22 cellular contexts compared by ENCODE assay signal in the genomic region with DNA sequence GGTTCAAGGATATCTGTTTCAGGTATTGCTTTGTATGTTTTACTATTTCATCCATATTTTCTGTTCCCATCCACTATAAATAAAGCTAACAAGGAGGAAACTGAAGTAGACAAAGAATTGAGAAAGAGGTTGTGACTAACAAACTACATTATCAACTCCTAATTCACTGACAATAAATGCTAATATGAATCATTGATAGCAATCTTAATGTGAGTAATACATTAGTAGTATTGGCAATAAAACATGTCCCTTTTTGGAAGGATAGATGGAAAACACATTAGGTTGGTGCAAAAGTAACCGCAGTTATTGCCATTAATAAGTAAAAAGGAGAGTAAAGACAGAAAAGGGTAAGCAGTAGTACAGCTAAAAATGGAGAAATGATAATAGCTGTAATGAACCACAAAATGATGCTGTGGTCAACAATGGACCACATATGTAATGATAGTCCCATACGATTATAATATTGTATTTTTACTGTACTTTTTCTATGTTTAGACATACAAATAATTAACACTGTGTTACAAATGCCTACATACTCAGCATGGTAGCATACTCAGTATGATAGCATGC.
"Had no signal": no experiment of that assay in that cellular context is flagged by ENCODE, and none has a peak within 500 bp of the region (broad histone marks: within the 10 kb centered on the region; RNA-seq: fewer than 3 reads in every experiment).

No MANE protein-coding gene starts in this region.

- H3K9me3 ChIP-seq: spleen, upper lobe of right lung had no signal

- H3K36me3 ChIP-seq: upper lobe of right lung had no signal

- H3K27me3 ChIP-seq: dorsolateral prefrontal cortex, spleen, upper lobe of right lung had no signal

- H3K4me3 ChIP-seq: dorsolateral prefrontal cortex, spleen, upper lobe of right lung had no signal

- ATAC-seq: activated CD8-positive, alpha-beta memory T cell treated with anti-CD3 and anti-CD28 coated beads, Interleukin-2, amount 10 ng/mL, durations not matched to agents 7 days and 5 days; left lobe of liver; sciatic nerve; stimulated activated naive B cell treated with anti-CD40 and anti-IgM and Interleukin-4, amounts not matched to agents 10 μg/mL and 1 μg/mL and 100 μg/mL, for 72 hours; upper lobe of right lung had no signal

- DNase-seq: activated CD4-positive, alpha-beta memory T cell treated with anti-CD3 and anti-CD28 coated beads for 36 hours; activated CD8-positive, alpha-beta memory T cell treated with anti-CD3 and anti-CD28 coated beads, Interleukin-2, amount 10 ng/mL, durations not matched to agents 7 days and 5 days; activated naive CD4-positive, alpha-beta T cell treated with Interleukin-2 at 50 U/mL for 16 hours; activated naive CD8-positive, alpha-beta T cell treated with anti-CD3 and anti-CD28 coated beads, Interleukin-2, amount 10 ng/mL, durations not matched to agents 7 days and 5 days; activated T-cell treated with anti-CD3 and anti-CD28 coated beads, Interleukin-2, amount 50 U/mL, for 1 hour; amygdala; caudate nucleus; dorsolateral prefrontal cortex; endodermal cell; glutamatergic neuron; hypothalamus; kidney; midbrain; nephron progenitor cell; nucleus accumbens; spleen; stimulated activated CD4-positive, alpha-beta T cell treated with anti-CD3 and anti-CD28 coated beads, Interleukin-4, amount 100 ng/mL, for 4 hours; stimulated activated naive B cell treated with anti-CD40 and anti-IgM and Interleukin-4, amounts not matched to agents 10 μg/mL and 1 μg/mL and 100 μg/mL, for 72 hours; upper lobe of right lung had no signal

- FAIRE-seq: colon, kidney had no signal

- H3K27ac ChIP-seq: dorsolateral prefrontal cortex, spleen, upper lobe of right lung had no signal
